29 cellular contexts compared by ENCODE assay signal in the genomic region with DNA sequence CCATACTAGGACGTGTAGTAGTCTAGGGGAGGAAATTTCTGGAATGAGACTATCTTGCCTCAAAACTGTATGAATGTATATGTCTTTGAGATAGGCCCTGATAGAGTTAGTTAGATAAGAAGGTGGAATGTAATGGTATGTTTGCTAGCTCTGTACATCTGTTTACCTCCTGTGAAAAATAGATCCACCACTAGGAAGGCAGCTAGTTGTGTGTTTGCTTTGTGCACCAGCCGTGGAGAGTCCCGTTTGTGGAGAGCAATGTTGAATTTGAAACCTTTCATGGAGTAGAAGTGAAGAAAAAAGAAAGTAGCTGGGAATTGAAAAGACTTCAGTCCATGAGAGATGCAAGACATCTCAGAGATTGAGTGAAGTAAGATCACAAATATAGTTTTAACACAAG. TPM values are rescaled to one million over a fixed set of nuclear protein-coding genes. Genes with fewer than 3 reads are reported as not detected.
"Had no signal": no experiment of that assay in that cellular context is flagged by ENCODE, and none has a peak within 500 bp of the region (broad histone marks: within the 10 kb centered on the region; RNA-seq: fewer than 3 reads in every experiment).

No MANE protein-coding gene starts in this region.

- DNase-seq: activated CD4-positive, alpha-beta T cell treated with anti-CD3 and anti-CD28 coated beads, Interleukin-2, amount 50 U/mL, for 1 hour; activated CD4-positive, CD25-positive, alpha-beta regulatory T cell treated with anti-CD3 and anti-CD28 coated beads, Interleukin-2, amount 50 U/mL, for 72 hours; activated CD8-positive, alpha-beta memory T cell treated with anti-CD3 and anti-CD28 coated beads, Interleukin-2, amount 50 U/mL, for 4 hours; activated naive CD4-positive, alpha-beta T cell; activated T-cell treated with anti-CD3 and anti-CD28 coated beads, Interleukin-2, amount 50 U/mL, for 4 hours; adrenal gland; central memory CD4-positive, alpha-beta T cell; dermis blood vessel endothelial cell; effector CD8-positive, alpha-beta T cell; erythroblast; foreskin melanocyte; immature natural killer cell; left ventricle myocardium inferior; naive thymus-derived CD8-positive, alpha-beta T cell; ovary; psoas muscle; stimulated activated CD4-positive, alpha-beta T cell treated with anti-CD3 and anti-CD28 coated beads, Interleukin-1b, Interleukin-23, amount 100 ng/mL, for 48 hours; stimulated activated naive CD8-positive, alpha-beta T cell treated with anti-CD3 and anti-CD28 coated beads, Interleukin-15, amount 100 ng/mL, for 72 hours; transverse colon had no signal

- H3K27ac Mint-ChIP-seq: activated naive CD8-positive, alpha-beta T cell; activated T-helper 2 cell treated with anti-CD3 and anti-CD28 coated beads, Interferon-gamma antibody, Interleukin-2, Interleukin-4, amounts not matched to agents 10 μg/mL and 5 μg/mL and 100 μg/mL, durations not matched to agents 14 hours and 24 hours and 36 hours; immature natural killer cell; naive thymus-derived CD8-positive, alpha-beta T cell; stimulated activated naive CD8-positive, alpha-beta T cell treated with anti-CD3 and anti-CD28 coated beads, Interleukin-15, amount 100 ng/mL, for 72 hours; T-helper 2 cell treated with Interferon-gamma antibody and Interleukin-4, amounts not matched to agents 5 μg/mL and 100 μg/mL, for 36 hours had no signal

- H3K4me1 ChIP-seq: adrenal gland, ascending aorta, left ventricle myocardium inferior, psoas muscle, right atrium auricular region, suprapubic skin, transverse colon had no signal

- ATAC-seq: activated T-cell treated with anti-CD3 and anti-CD28 coated beads, Interleukin-2, amount 50 U/mL, for 4 hours; naive thymus-derived CD8-positive, alpha-beta T cell; psoas muscle; stimulated activated naive CD8-positive, alpha-beta T cell treated with anti-CD3 and anti-CD28 coated beads, Interleukin-15, amount 100 ng/mL, for 72 hours had no signal

- H3K9me3 ChIP-seq: adrenal gland, ascending aorta, left ventricle myocardium inferior, neutrophil, ovary, psoas muscle, right atrium auricular region, suprapubic skin, transverse colon, vagina had no signal

- H3K4me1 Mint-ChIP-seq: immature natural killer cell; naive thymus-derived CD8-positive, alpha-beta T cell; stimulated activated naive CD8-positive, alpha-beta T cell treated with anti-CD3 and anti-CD28 coated beads, Interleukin-15, amount 100 ng/mL, for 72 hours had no signal

- H3K27me3 ChIP-seq: adrenal gland, ascending aorta, neutrophil, ovary, right atrium auricular region, suprapubic skin, transverse colon, vagina had no signal

- H3K4me3 Mint-ChIP-seq: activated naive CD8-positive, alpha-beta T cell; activated T-cell treated with anti-CD3 and anti-CD28 coated beads, Interleukin-2, amount 50 U/mL, for 4 hours; immature natural killer cell; naive thymus-derived CD8-positive, alpha-beta T cell; stimulated activated naive CD8-positive, alpha-beta T cell treated with anti-CD3 and anti-CD28 coated beads, Interleukin-15, amount 100 ng/mL, for 72 hours; T-helper 2 cell treated with Interferon-gamma antibody and Interleukin-4, amounts not matched to agents 5 μg/mL and 100 μg/mL, for 36 hours had no signal

- H3K36me3 ChIP-seq: adrenal gland, ascending aorta, left ventricle myocardium inferior, neutrophil, ovary, right atrium auricular region, suprapubic skin, transverse colon, vagina had no signal

- H3K4me3 ChIP-seq: adrenal gland, ascending aorta, left ventricle myocardium inferior, ovary, psoas muscle, right atrium auricular region, skin epidermis, suprapubic skin, transverse colon, vagina had no signal

- H3K27ac ChIP-seq: adrenal gland, ascending aorta, left ventricle myocardium inferior, neutrophil, ovary, psoas muscle, right atrium auricular region, skin epidermis, suprapubic skin, transverse colon, vagina, VCaP had no signal

- H3K36me3 Mint-ChIP-seq: activated naive CD8-positive, alpha-beta T cell; naive thymus-derived CD8-positive, alpha-beta T cell had no signal

- H3K27me3 Mint-ChIP-seq: activated naive CD8-positive, alpha-beta T cell; naive thymus-derived CD8-positive, alpha-beta T cell; stimulated activated naive CD8-positive, alpha-beta T cell treated with anti-CD3 and anti-CD28 coated beads, Interleukin-15, amount 100 ng/mL, for 72 hours had no signal

RNA-seq across cellular contexts. Expression of gene ASXL3, which starts 25.4 kb away (rescaled TPM):
- total RNA-seq: activated T-cell treated with anti-CD3 and anti-CD28 coated beads, Interleukin-2, amount 50 U/mL, for 4 hours; activated T-helper 2 cell treated with anti-CD3 and anti-CD28 coated beads, Interferon-gamma antibody, Interleukin-2, Interleukin-4, amounts not matched to agents 10 μg/mL and 5 μg/mL and 100 μg/mL, durations not matched to agents 14 hours and 24 hours and 36 hours; dermis blood vessel endothelial cell; naive thymus-derived CD8-positive, alpha-beta T cell had no signal
- polyA plus RNA-seq: immature natural killer cell; naive thymus-derived CD8-positive, alpha-beta T cell had no signal
